Comparison of ENCODE assay signal across 8 cellular contexts in the genomic region with DNA sequence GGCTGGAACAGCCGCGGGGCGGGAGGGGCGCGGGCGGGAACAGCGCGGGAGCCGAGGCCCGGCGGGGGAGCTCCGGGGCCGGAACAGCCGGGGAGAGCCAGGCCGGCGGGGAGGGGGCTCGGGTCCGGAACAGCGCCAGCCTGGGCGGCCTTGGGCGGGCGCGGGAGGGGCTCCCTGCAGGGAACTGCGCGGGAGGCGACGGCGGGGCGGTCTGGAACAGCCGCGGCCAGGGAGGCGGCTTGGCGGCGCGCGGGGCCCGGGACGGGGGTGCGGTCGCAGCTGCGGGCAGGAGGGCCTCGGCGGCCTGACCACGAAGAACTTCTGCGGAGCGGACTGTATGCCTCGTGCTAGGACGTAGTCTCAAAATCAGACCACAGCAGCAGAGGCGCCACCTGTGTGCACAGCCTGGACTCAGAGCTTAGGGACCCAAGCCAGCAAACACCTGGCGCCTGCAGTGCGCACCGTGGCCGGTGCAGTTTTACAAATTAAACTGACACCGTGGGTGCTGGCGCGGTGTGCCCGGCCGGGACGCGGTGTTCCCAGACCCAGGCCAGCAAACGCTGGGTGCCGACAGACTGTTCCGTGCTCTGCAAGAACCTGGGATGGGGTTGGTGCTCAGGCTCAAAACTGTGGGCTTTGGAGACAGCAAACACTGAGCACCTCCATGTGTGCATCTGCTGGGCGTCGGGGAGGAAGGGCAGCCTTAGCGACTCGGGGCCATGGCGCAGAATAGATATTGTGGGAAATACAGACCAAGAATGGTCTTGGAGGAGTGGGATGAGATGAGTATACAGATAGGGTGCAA. TPM values are rescaled to one million over a fixed set of nuclear protein-coding genes. Genes with fewer than 3 reads are reported as not detected.
DNase-seq lines count a peak whose midpoint lies in the region; ATAC-seq, FAIRE-seq and TF ChIP-seq lines count a peak whose summit lies in the region.

No MANE protein-coding gene starts in this region.

- TF ChIP-seq RAD21 in A549 (conservative IDR thresholded peaks at IDR 0.05 in 1 of 2, IDR thresholded peaks at IDR 0.05 in 1 of 2) = no peak

- TF ChIP-seq CTCF in A549 (IDR thresholded peaks at IDR 0.05) (no peak), endothelial cell (IDR thresholded peaks at IDR 0.05; ENCODE audit: unreplicated experiment) (no peak)

- FAIRE-seq in A549 (lab: Jason Lieb, UNC) = no peak

- peaks cover 6% of the 10 kb centered on the region for H3K9me3 Mint-ChIP-seq in endothelial cell (ENCODE audit: unreplicated experiment)

- POLR2A ChIA-PET in A549 (lab: Yijun Ruan, JAX) = interaction anchor here (0.6 to 3.1 kb wide), 9 partner anchors 12 to 289 kb away, joined by 3 to 14 read pairs (median 8); a partner anchor contains a TSS

- peaks cover 10% of the 10 kb centered on the region for H3K4me1 Mint-ChIP-seq in endothelial cell (ENCODE audit: unreplicated experiment)

- H3K4me2 ChIP-seq in A549 = peak overlapping the region; percentile 97

- DNase-seq in A549 (ENCODE audit: low read depth in 1 of 2, low spot score in 1 of 2) = peak; percentile 18 to 89
- peak; percentile 78 to 97 for DNase-seq in NCI-H446 (lab: John Stamatoyannopoulos, UW)
- DNase-seq in activated CD8-positive, alpha-beta memory T cell treated with anti-CD3 and anti-CD28 coated beads for 1 hour (ENCODE audit: extremely low read depth in 1 of 2, low read depth in 1 of 2) = peak; percentile 44 to 78
- no peak for DNase-seq in endothelial cell (ENCODE audit: low spot score)
- peak; percentile 66 to 96 (median 84) for DNase-seq in stimulated activated naive CD4-positive, alpha-beta T cell (lab: John Stamatoyannopoulos, UW)

- H3K4me3 Mint-ChIP-seq in endothelial cell (ENCODE audit: unreplicated experiment) = peak overlapping the region; percentile 86

- peaks cover 5% of the 10 kb centered on the region for H3K27me3 Mint-ChIP-seq in endothelial cell (ENCODE audit: unreplicated experiment)

- H3K27me3 ChIP-seq in muscle layer of colon (ENCODE audit: control insufficient read depth in 1 of 2, insufficient read depth in 2 of 2, low read length in 2 of 2) = no peaks in the 10 kb centered on the region

- peak overlapping the region; percentile 61 for H3K9ac ChIP-seq in muscle layer of colon (ENCODE audit: low read length)

- H3K9me3 ChIP-seq in A549 (peaks cover 24% of the 10 kb centered on the region), muscle layer of colon (ENCODE audit: low read length) (peaks cover 15% of the 10 kb centered on the region)

- TF ChIP-seq POLR2A in A549 (IDR thresholded peaks at IDR 0.05; ENCODE audit: low read length) = peak; percentile 59

- peaks cover 6% of the 10 kb centered on the region for H3K36me3 Mint-ChIP-seq in endothelial cell (ENCODE audit: low read depth, unreplicated experiment)

- peak overlapping the region; percentile 98 for H3K27ac ChIP-seq in A549
- H3K27ac ChIP-seq in muscle layer of colon (ENCODE audit: low read depth, low read length) = peak overlapping the region; percentile 68

- peak in 1 of 2 experiments; percentile 57; a peak in 2 of 5 replicates for TF ChIP-seq EP300 in A549 (IDR thresholded peaks at IDR 0.05)

- H3K4me1 ChIP-seq in A549 = peaks cover 28% of the 10 kb centered on the region
- peaks cover 25% of the 10 kb centered on the region for H3K4me1 ChIP-seq in muscle layer of colon (ENCODE audit: insufficient read depth, low read length)

- H3K27ac Mint-ChIP-seq in endothelial cell (ENCODE audit: unreplicated experiment) = no peak overlapping the region

- H3K36me3 ChIP-seq in muscle layer of colon (ENCODE audit: insufficient read depth, low read length) = no peaks in the 10 kb centered on the region

- WGBS in A549 (ENCODE audit: missing lambda C conversion rate) = 1% methylated on average over 30 of the region's 68 CpGs

- CTCF ChIA-PET in A549 (lab: Yijun Ruan, JAX) = interaction anchor here (0.6 to 2.3 kb wide), 28 partner anchors 9 to 525 kb away, joined by 3 to 10 read pairs (median 4); a partner anchor contains a TSS

- H3K4me3 ChIP-seq in A549 = peak overlapping the region; percentile 58
- H3K4me3 ChIP-seq in muscle layer of colon (ENCODE audit: low read depth in 1 of 2, low read length in 2 of 2) = peak overlapping the region; percentile 74 to 83

- ATAC-seq in A549 = peak; percentile 52 to 75
- ATAC-seq in GM18861 (IDR thresholded peaks at IDR 0.05; ENCODE audit: unreplicated experiment) = peak; percentile 37
- ATAC-seq in HG03060 (IDR thresholded peaks at IDR 0.05; ENCODE audit: low read depth, unreplicated experiment) = peak; percentile 26

TF ChIP-seq in A549, 52 proteins besides CTCF, POLR2A, EP300 and RAD21 (continues in another document):
- TF ChIP-seq JUNB (IDR thresholded peaks at IDR 0.05) (0 out of 2 replicates have a peak, but pooled peaks have one; percentile 11), RFX5 (IDR thresholded peaks at IDR 0.05) (0 out of 2 replicates have a peak, but pooled peaks have one; percentile 16), POLR2AphosphoS2 (conservative IDR thresholded peaks at IDR 0.05; ENCODE audit: low read length) (no peak), EHF (CRISPR knock-in tag; IDR thresholded peaks at IDR 0.05) (no peak), KDM5A (IDR thresholded peaks at IDR 0.05) (peak; percentile 83), RARB (CRISPR knock-in tag; IDR thresholded peaks at IDR 0.05) (no peak), ZNF302 (CRISPR knock-in tag; IDR thresholded peaks at IDR 0.05) (no peak), JUN (IDR thresholded peaks at IDR 0.05) (peak; percentile 90 to 97; a peak in 4 of 5 replicates)
- TF ChIP-seq, protein P1, sequence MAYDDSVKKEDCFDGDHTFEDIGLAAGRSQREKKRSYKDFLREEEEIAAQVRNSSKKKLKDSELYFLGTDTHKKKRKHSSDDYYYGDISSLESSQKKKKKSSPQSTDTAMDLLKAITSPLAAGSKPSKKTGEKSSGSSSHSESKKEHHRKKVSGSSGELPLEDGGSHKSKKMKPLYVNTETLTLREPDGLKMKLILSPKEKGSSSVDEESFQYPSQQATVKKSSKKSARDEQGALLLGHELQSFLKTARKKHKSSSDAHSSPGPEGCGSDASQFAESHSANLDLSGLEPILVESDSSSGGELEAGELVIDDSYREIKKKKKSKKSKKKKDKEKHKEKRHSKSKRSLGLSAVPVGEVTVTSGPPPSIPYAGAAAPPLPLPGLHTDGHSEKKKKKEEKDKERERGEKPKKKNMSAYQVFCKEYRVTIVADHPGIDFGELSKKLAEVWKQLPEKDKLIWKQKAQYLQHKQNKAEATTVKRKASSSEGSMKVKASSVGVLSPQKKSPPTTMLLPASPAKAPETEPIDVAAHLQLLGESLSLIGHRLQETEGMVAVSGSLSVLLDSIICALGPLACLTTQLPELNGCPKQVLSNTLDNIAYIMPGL (CRISPR knock-in tag; IDR thresholded peaks at IDR 0.05; ENCODE audit: borderline replicate concordance) = no peak
- TF ChIP-seq, protein P2, sequence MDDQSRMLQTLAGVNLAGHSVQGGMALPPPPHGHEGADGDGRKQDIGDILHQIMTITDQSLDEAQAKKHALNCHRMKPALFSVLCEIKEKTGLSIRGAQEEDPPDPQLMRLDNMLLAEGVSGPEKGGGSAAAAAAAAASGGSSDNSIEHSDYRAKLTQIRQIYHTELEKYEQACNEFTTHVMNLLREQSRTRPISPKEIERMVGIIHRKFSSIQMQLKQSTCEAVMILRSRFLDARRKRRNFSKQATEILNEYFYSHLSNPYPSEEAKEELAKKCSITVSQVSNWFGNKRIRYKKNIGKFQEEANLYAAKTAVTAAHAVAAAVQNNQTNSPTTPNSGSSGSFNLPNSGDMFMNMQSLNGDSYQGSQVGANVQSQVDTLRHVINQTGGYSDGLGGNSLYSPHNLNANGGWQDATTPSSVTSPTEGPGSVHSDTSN (IDR thresholded peaks at IDR 0.05) = peak; percentile 58
- TF ChIP-seq, protein P3, sequence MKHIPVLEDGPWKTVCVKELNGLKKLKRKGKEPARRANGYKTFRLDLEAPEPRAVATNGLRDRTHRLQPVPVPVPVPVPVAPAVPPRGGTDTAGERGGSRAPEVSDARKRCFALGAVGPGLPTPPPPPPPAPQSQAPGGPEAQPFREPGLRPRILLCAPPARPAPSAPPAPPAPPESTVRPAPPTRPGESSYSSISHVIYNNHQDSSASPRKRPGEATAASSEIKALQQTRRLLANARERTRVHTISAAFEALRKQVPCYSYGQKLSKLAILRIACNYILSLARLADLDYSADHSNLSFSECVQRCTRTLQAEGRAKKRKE (CRISPR knock-in tag; IDR thresholded peaks at IDR 0.05; ENCODE audit: low read depth) = 0 out of 2 replicates have a peak, but pooled peaks have one; percentile 13

RNA-seq across cellular contexts. Expression of a gene that starts 0.6 kb away (rescaled TPM):
- polyA plus RNA-seq in A549 (2011; rRNA removed) (2.1 and 2.7 TPM in 2 replicates), A549 (2017; fragmentation: RNase III; extraction: RNeasy Plus Mini Kit Qiagen cat#74134 plus additional on column Dnase treatment) (3.6 to 4.1 TPM (median 3.8 TPM) in 3 replicates)
- 5.8 and 6.1 TPM in 2 replicates for polyA plus RNA-seq in A549 (2012; cell fraction: cytosol; rRNA removed)
- polyA plus RNA-seq in A549 (2012; cell fraction: nucleus; rRNA removed) = 18.1 and 21.9 TPM in 2 replicates
- 3.4 and 4.7 TPM in 2 replicates for polyA minus RNA-seq in A549 (2011; rRNA and poly(A)+ RNA removed)
- total RNA-seq in endothelial cell (ENCODE audit: unreplicated experiment) = 3.5 TPM

RNA-seq across cellular contexts. Expression of a gene that starts 12.3 kb away (rescaled TPM):
- polyA plus RNA-seq in A549 (2011; rRNA removed) (6.6 and 7.3 TPM in 2 replicates), A549 (2017; fragmentation: RNase III; extraction: RNeasy Plus Mini Kit Qiagen cat#74134 plus additional on column Dnase treatment) (4.0 to 5.4 TPM (median 4.5 TPM) in 3 replicates)
- 8.5 and 8.8 TPM in 2 replicates for polyA plus RNA-seq in A549 (2012; cell fraction: cytosol; rRNA removed)
- polyA plus RNA-seq in A549 (2012; cell fraction: nucleus; rRNA removed) = 7.2 and 7.8 TPM in 2 replicates
- 10.1 and 10.8 TPM in 2 replicates for polyA minus RNA-seq in A549 (2011; rRNA and poly(A)+ RNA removed)
- 6.0 TPM for total RNA-seq in endothelial cell (ENCODE audit: unreplicated experiment)

RNA-seq across cellular contexts. Expression of a gene that starts 46.2 kb away (rescaled TPM):
- polyA plus RNA-seq in A549 (2011; rRNA removed) = 17.9 and 19.4 TPM in 2 replicates
- polyA plus RNA-seq in A549 (2012; cell fraction: cytosol; rRNA removed) = 52.5 and 61.3 TPM in 2 replicates
- polyA plus RNA-seq in A549 (2012; cell fraction: nucleus; rRNA removed) = 122 and 133 TPM in 2 replicates
- polyA plus RNA-seq in A549 (2017; fragmentation: RNase III; extraction: RNeasy Plus Mini Kit Qiagen cat#74134 plus additional on column Dnase treatment) = 32.8 to 35.8 TPM (median 33.5 TPM) in 3 replicates
- polyA minus RNA-seq in A549 (2011; rRNA and poly(A)+ RNA removed) = 13.4 and 21.1 TPM in 2 replicates
- total RNA-seq in endothelial cell (ENCODE audit: unreplicated experiment) = 6.7 TPM

RNA-seq across cellular contexts. Expression of a gene that starts 58.1 kb away (rescaled TPM):
- polyA plus RNA-seq in A549 (2011; rRNA removed) = 9.3 and 10.7 TPM in 2 replicates
- polyA plus RNA-seq in A549 (2012; cell fraction: cytosol; rRNA removed) = 24.6 and 31.7 TPM in 2 replicates
- 115 and 180 TPM in 2 replicates for polyA plus RNA-seq in A549 (2012; cell fraction: nucleus; rRNA removed)
- 17.2 to 21.6 TPM (median 19.3 TPM) in 3 replicates for polyA plus RNA-seq in A549 (2017; fragmentation: RNase III; extraction: RNeasy Plus Mini Kit Qiagen cat#74134 plus additional on column Dnase treatment)
- polyA minus RNA-seq in A549 (2011; rRNA and poly(A)+ RNA removed) = 14.3 and 19.7 TPM in 2 replicates
- 9.8 TPM for total RNA-seq in endothelial cell (ENCODE audit: unreplicated experiment)
